ENCODE assay signal across 19 cellular contexts in the genomic region with DNA sequence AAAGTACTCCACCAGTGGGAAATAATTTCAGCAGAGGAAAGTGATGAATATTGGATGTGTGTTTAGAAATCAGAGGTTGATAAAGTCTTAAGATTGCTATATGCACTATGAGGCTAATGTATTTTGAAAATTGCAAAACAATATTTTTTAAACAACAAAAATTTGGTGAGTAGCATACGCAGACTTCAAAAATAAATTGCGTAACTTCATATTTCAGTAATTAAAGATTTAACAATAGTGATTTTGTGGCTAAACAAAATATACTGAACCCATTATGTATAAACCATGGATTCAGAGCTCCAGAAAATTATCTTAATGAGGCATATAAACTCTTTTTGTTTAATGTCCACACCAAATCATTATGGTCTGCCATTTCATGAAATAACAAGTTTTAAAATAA. TPM values are rescaled to one million over a fixed set of nuclear protein-coding genes. Genes with fewer than 3 reads are reported as not detected.
DNase-seq lines count a peak whose midpoint lies in the region; ATAC-seq, FAIRE-seq and TF ChIP-seq lines count a peak whose summit lies in the region.
"Had no signal": no experiment of that assay in that cellular context is flagged by ENCODE, and none has a peak within 500 bp of the region (broad histone marks: within the 10 kb centered on the region; RNA-seq: fewer than 3 reads in every experiment).

No MANE protein-coding gene starts in this region.

- peak overlapping the region in 5 of 8 donors; percentile 19 to 97 (median 64) for H3K27ac Mint-ChIP-seq in CD8-positive, alpha-beta memory T cell
- peak overlapping the region; percentile 85 for H3K27ac Mint-ChIP-seq in activated B cell treated with CpG ODN at 0.5 μM for 24 hours
- peak overlapping the region in 4 of 6 donors; percentile 48 to 94 (median 87) for H3K27ac Mint-ChIP-seq in naive B cell

- ATAC-seq in A549: no peak
- no peak for ATAC-seq in activated B cell treated with CpG ODN at 0.5 μM for 24 hours (ENCODE audit: low read depth)
- ATAC-seq in naive B cell (ENCODE audit: low read depth in 2 of 2): no peak
- ATAC-seq in HG02970 (IDR thresholded peaks at IDR 0.05; ENCODE audit: low FRiP score, unreplicated experiment): no peak
- no peak for ATAC-seq in GM18502 (IDR thresholded peaks at IDR 0.05; ENCODE audit: poor library complexity, unreplicated experiment)

- POLR2A ChIA-PET in A549 (lab: Yijun Ruan, JAX) (no interaction called here), activated B cell treated with CpG ODN at 0.5 μM for 24 hours (lab: Charles Lee) (no interaction called here)
- POLR2A ChIA-PET in CD8-positive, alpha-beta memory T cell (lab: Charles Lee): no interaction called here

- H3K27me3 Mint-ChIP-seq in CD8-positive, alpha-beta memory T cell: no peaks in the 10 kb centered on the region
- no peaks in the 10 kb centered on the region for H3K27me3 Mint-ChIP-seq in activated B cell treated with CpG ODN at 0.5 μM for 24 hours
- no peaks in the 10 kb centered on the region for H3K27me3 Mint-ChIP-seq in naive B cell

- TF ChIP-seq RAD21 in A549 (conservative IDR thresholded peaks at IDR 0.05 in 1 of 2, IDR thresholded peaks at IDR 0.05 in 1 of 2): no peak

- H3K4me1 Mint-ChIP-seq in CD8-positive, alpha-beta memory T cell: peaks cover 21 to 36% (median 27%) of the 10 kb centered on the region in 3 donors
- peaks cover 72% of the 10 kb centered on the region for H3K4me1 Mint-ChIP-seq in activated B cell treated with CpG ODN at 0.5 μM for 24 hours
- peaks cover 32 to 69% (median 47%) of the 10 kb centered on the region in 3 donors for H3K4me1 Mint-ChIP-seq in naive B cell

- CTCF ChIA-PET in A549 (lab: Yijun Ruan, JAX) (no interaction called here), activated B cell treated with CpG ODN at 0.5 μM for 24 hours (lab: Charles Lee) (interaction anchor here (1.7 kb wide), 1 partner anchor 24 kb away, joined by 4 read pairs; no protein-coding TSS in a partner anchor)
- CTCF ChIA-PET in CD8-positive, alpha-beta memory T cell (lab: Charles Lee): no interaction called here

- no peaks in the 10 kb centered on the region for H3K27me3 ChIP-seq in CD8-positive, alpha-beta memory T cell (ENCODE audit: insufficient read depth, low read length, poor library complexity, severe bottlenecking)
- H3K27me3 ChIP-seq: SJSA1 had no signal

- H3K4me3 Mint-ChIP-seq in CD8-positive, alpha-beta memory T cell: peak overlapping the region in 1 of 7 donors; percentile 65
- no peak overlapping the region for H3K4me3 Mint-ChIP-seq in activated B cell treated with CpG ODN at 0.5 μM for 24 hours
- peak overlapping the region in 3 of 8 donors; percentile 4 to 96 (median 90) for H3K4me3 Mint-ChIP-seq in naive B cell

- H3K4me3 ChIP-seq in A549: no peak overlapping the region
- H3K4me3 ChIP-seq in CD8-positive, alpha-beta memory T cell (ENCODE audit: low read length): no peak overlapping the region
- H3K4me3 ChIP-seq: SJSA1 had no signal

- TF ChIP-seq POLR2A in A549 (IDR thresholded peaks at IDR 0.05; ENCODE audit: low read length): no peak

- 90% methylated on average over 2 of the region's 2 CpGs for WGBS in A549 (ENCODE audit: missing lambda C conversion rate)

- peaks cover 0 to 5% (median 0%) of the 10 kb centered on the region in 3 donors for H3K36me3 Mint-ChIP-seq in CD8-positive, alpha-beta memory T cell
- H3K36me3 Mint-ChIP-seq in activated B cell treated with CpG ODN at 0.5 μM for 24 hours (ENCODE audit: low read depth) (peaks cover 3% of the 10 kb centered on the region), naive B cell (peaks cover 4 to 6% of the 10 kb centered on the region in 2 donors)

- DNase-seq in A549 (ENCODE audit: low read depth in 1 of 2, low spot score in 1 of 2) (no peak), activated B cell treated with CpG ODN at 0.5 μM for 24 hours (no peak), naive B cell (no peak), superior temporal gyrus (ENCODE audit: extremely low spot score) (no peak), NCI-H774 (lab: John Stamatoyannopoulos, UW) (no peak)
- DNase-seq in CD8-positive, alpha-beta memory T cell: no peak
- DNase-seq: C1 segment of cervical spinal cord, DMS 273 treated with DMSO at 0.1 percent for 48 hours, DND-41, HCEC 1CT, KBM-7, MV-4-11, NCI-H1694 treated with DMSO at 0.1 percent for 48 hours, NCI-H2107, NCI-H2227 treated with DMSO at 0.1 percent for 48 hours, NCI-H524 had no signal

- TF ChIP-seq EP300 in A549 (IDR thresholded peaks at IDR 0.05): no peak

- peak overlapping the region; percentile 88; the same call in 2 of the 3 replicates for H3K4me2 ChIP-seq in A549

- no peak for FAIRE-seq in A549 (lab: Jason Lieb, UNC)

- no peaks in the 10 kb centered on the region for H3K36me3 ChIP-seq in CD8-positive, alpha-beta memory T cell (ENCODE audit: insufficient read depth, low read length)

- no peaks in the 10 kb centered on the region for H3K9me3 ChIP-seq in A549
- no peaks in the 10 kb centered on the region for H3K9me3 ChIP-seq in CD8-positive, alpha-beta memory T cell (ENCODE audit: low read length)
- H3K9me3 ChIP-seq: SJSA1 had no signal

- no peaks in the 10 kb centered on the region for H3K9me3 Mint-ChIP-seq in CD8-positive, alpha-beta memory T cell
- H3K9me3 Mint-ChIP-seq in activated B cell treated with CpG ODN at 0.5 μM for 24 hours (no peaks in the 10 kb centered on the region), naive B cell (peaks cover 0 to 4% (median 0%) of the 10 kb centered on the region in 7 donors)

- TF ChIP-seq CTCF in A549 (IDR thresholded peaks at IDR 0.05): no peak
- TF ChIP-seq CTCF in activated B cell treated with CpG ODN at 0.5 μM for 24 hours (IDR thresholded peaks at IDR 0.05): no peak

- H3K27ac ChIP-seq in A549: no peak overlapping the region
- no peak overlapping the region for H3K27ac ChIP-seq in CD8-positive, alpha-beta memory T cell (ENCODE audit: low read depth, low read length)
- H3K27ac ChIP-seq: SJSA1 had no signal

- peaks cover 23% of the 10 kb centered on the region for H3K4me1 ChIP-seq in A549
- H3K4me1 ChIP-seq in CD8-positive, alpha-beta memory T cell (ENCODE audit: insufficient read depth, low read length): peaks cover 16% of the 10 kb centered on the region
- H3K4me1 ChIP-seq: SJSA1 had no signal

- intact Hi-C loops in activated B cell treated with CpG ODN at 0.5 μM for 24 hours (cut with micrococcal nuclease): loop anchor here (5.0 to 10.0 kb wide), 7 partner anchors 452 to 1793 kb away; partner anchors contain the start of genes CD38, DCAF16, FAM200B and LAP3

TF ChIP-seq in A549, 52 proteins besides CTCF, POLR2A, EP300 and RAD21:
- TF ChIP-seq FOSL2 (IDR thresholded peaks at IDR 0.05): no peak
- no peak for TF ChIP-seq FOSL2 (CRISPR knock-in tag; IDR thresholded peaks at IDR 0.05)
- TF ChIP-seq CEBPB (IDR thresholded peaks at IDR 0.05): no peak
- no peak for TF ChIP-seq SMC3 (IDR thresholded peaks at IDR 0.05)
- no peak for TF ChIP-seq TFCP2L1 (CRISPR knock-in tag; IDR thresholded peaks at IDR 0.05)
- TF ChIP-seq, protein P1, sequence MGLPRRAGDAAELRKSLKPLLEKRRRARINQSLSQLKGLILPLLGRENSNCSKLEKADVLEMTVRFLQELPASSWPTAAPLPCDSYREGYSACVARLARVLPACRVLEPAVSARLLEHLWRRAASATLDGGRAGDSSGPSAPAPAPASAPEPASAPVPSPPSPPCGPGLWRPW (IDR thresholded peaks at IDR 0.05): no peak
- TF ChIP-seq KDM5A (IDR thresholded peaks at IDR 0.05): no peak
- TF ChIP-seq HOXA7 (CRISPR knock-in tag; IDR thresholded peaks at IDR 0.05): no peak
- no peak for TF ChIP-seq HDAC2 (IDR thresholded peaks at IDR 0.05)
- no peak for TF ChIP-seq JUN (IDR thresholded peaks at IDR 0.05)
- TF ChIP-seq CHD2 (IDR thresholded peaks at IDR 0.05; ENCODE audit: low read length, partially characterized antibody): no peak
- TF ChIP-seq JUNB (IDR thresholded peaks at IDR 0.05): no peak
- no peak for TF ChIP-seq ELK1 (IDR thresholded peaks at IDR 0.05; ENCODE audit: low read depth, low read length)
- no peak for TF ChIP-seq FOSB (CRISPR knock-in tag; IDR thresholded peaks at IDR 0.05)

RNA-seq across cellular contexts. Expression of gene TAPT1, which starts 3.3 kb away (rescaled TPM):
- polyA plus RNA-seq in A549 (2011; rRNA removed): 17.1 and 20.2 TPM in 2 replicates
- 3.6 and 4.8 TPM in 2 replicates for polyA plus RNA-seq in A549 (2012; cell fraction: cytosol; rRNA removed)
- polyA plus RNA-seq in A549 (2012; cell fraction: nucleus; rRNA removed): 4.5 and 5.9 TPM in 2 replicates
- 11.0 to 13.7 TPM (median 11.5 TPM) in 3 replicates for polyA plus RNA-seq in A549 (2017; fragmentation: RNase III; extraction: RNeasy Plus Mini Kit Qiagen cat#74134 plus additional on column Dnase treatment)
- 12.4 and 18.0 TPM in 2 replicates for polyA minus RNA-seq in A549 (2011; rRNA and poly(A)+ RNA removed)
- 10 to 100 TPM; 23.7 to 27.6 TPM for total RNA-seq in CD8-positive, alpha-beta memory T cell
- polyA plus RNA-seq in CD8-positive, alpha-beta memory T cell: 19.1 TPM
- 30.0 and 35.0 TPM in 2 replicates for total RNA-seq in activated B cell treated with CpG ODN at 0.5 μM for 24 hours
- 100 to 1,000 TPM; 119 to 235 (median 190) TPM for polyA plus RNA-seq in naive B cell (ENCODE audit: low read depth in 6 of 6)
